16 cellular contexts compared by ENCODE assay signal in genomic region chr17:33262724-33263123, GRCh38. TPM values are rescaled to one million over a fixed set of nuclear protein-coding genes. Genes with fewer than 3 reads are reported as not detected.
A peak's percentile ranks its signal among the peaks of the same experiment; 100 is the strongest.
DNase-seq lines count a peak whose midpoint lies in the region; ATAC-seq and TF ChIP-seq lines count a peak whose summit lies in the region.
"Had no signal": no experiment of that assay in that cellular context is flagged by ENCODE, and none has a peak within 500 bp of the region (broad histone marks: within the 10 kb centered on the region; RNA-seq: fewer than 3 reads in every experiment).

No MANE protein-coding gene starts in this region.

- peaks cover 8% of the 10 kb centered on the region for H3F3A ChIP-seq in SK-N-SH (replicated peaks; ENCODE audit: insufficient read depth)

- WGBS in SK-N-SH (ENCODE audit: low lambda C conversion rate) = 79% methylated on average over 6 of the region's 6 CpGs

- H3K9me2 ChIP-seq in SK-N-SH = no peaks in the 10 kb centered on the region

- no peaks in the 10 kb centered on the region for H3K9me3 ChIP-seq in SK-N-SH
- H3K9me3 ChIP-seq: BLaER1 treated with 17β-estradiol and CSF1 and Interleukin-3, amounts not matched to agents 10 nM and 100 nM had no signal

- CTCF ChIA-PET in SK-N-SH (lab: Yijun Ruan, JAX) = no interaction called here

- H3K4me1 Mint-ChIP-seq in CD14-positive monocyte = no peaks in the 10 kb centered on the region
- H3K4me1 Mint-ChIP-seq in naive thymus-derived CD8-positive, alpha-beta T cell = no peaks in the 10 kb centered on the region

- no peak for TF ChIP-seq CTCF in SK-N-SH (IDR thresholded peaks at IDR 0.05)
- TF ChIP-seq CTCF in CD14-positive monocyte (IDR thresholded peaks at IDR 0.05) = no peak

- intact Hi-C loops in CD14-positive monocyte (cut with micrococcal nuclease) = no loop called here

- H3K27me3 Mint-ChIP-seq in CD14-positive monocyte (ENCODE audit: low read depth in 3 of 3) = peaks cover 2 to 12% (median 12%) of the 10 kb centered on the region in 3 donors
- H3K27me3 Mint-ChIP-seq in naive thymus-derived CD8-positive, alpha-beta T cell = peaks cover 10 to 58% (median 23%) of the 10 kb centered on the region in 5 donors

- no peak overlapping the region for H3K9ac ChIP-seq in SK-N-SH
- H3K9ac ChIP-seq: BLaER1 treated with 17β-estradiol and CSF1 and Interleukin-3, amounts not matched to agents 10 nM and 100 nM had no signal

- H3K4me2 ChIP-seq in SK-N-SH = no peak overlapping the region
- H3K4me2 ChIP-seq: BLaER1 treated with 17β-estradiol and CSF1 and Interleukin-3, amounts not matched to agents 10 nM and 100 nM had no signal

- POLR2A ChIA-PET in SK-N-SH (lab: Yijun Ruan, JAX) = no interaction called here
- POLR2A ChIA-PET in naive thymus-derived CD8-positive, alpha-beta T cell (lab: Charles Lee) = no interaction called here

- H3K4me3 Mint-ChIP-seq in CD14-positive monocyte = no peak overlapping the region
- H3K4me3 Mint-ChIP-seq in naive thymus-derived CD8-positive, alpha-beta T cell = no peak overlapping the region
- H3K4me3 Mint-ChIP-seq: CD4-positive, alpha-beta T cell had no signal

- no peak for TF ChIP-seq EP300 in SK-N-SH (IDR thresholded peaks at IDR 0.05; ENCODE audit: borderline replicate concordance in 1 of 2, low read depth in 1 of 2, low read length in 1 of 2)

- H3K4me3 ChIP-seq in SK-N-SH (ENCODE audit: low read depth in 2 of 2, low read length in 1 of 2) = no peak overlapping the region
- H3K4me3 ChIP-seq: BLaER1 treated with 17β-estradiol and CSF1 and Interleukin-3, amounts not matched to agents 10 nM and 100 nM; GM12878 had no signal

- ATAC-seq in naive thymus-derived CD8-positive, alpha-beta T cell = no peak
- ATAC-seq: GM12878, HCT116 had no signal

- H2AFZ ChIP-seq in SK-N-SH (ENCODE audit: low read depth) = no peak overlapping the region

- no peaks in the 10 kb centered on the region for H3K79me2 ChIP-seq in SK-N-SH (ENCODE audit: insufficient read depth)

- H3K36me3 ChIP-seq in SK-N-SH (replicated peaks in 1 of 2; ENCODE audit: control insufficient read depth in 1 of 2, insufficient read depth in 2 of 2, low read length in 1 of 2) = no peaks in the 10 kb centered on the region
- H3K36me3 ChIP-seq: BLaER1 treated with 17β-estradiol and CSF1 and Interleukin-3, amounts not matched to agents 10 nM and 100 nM had no signal

- H3K9me3 Mint-ChIP-seq in CD14-positive monocyte = peaks cover 0 to 4% (median 0%) of the 10 kb centered on the region in 7 donors
- peaks cover 0 to 4% (median 0%) of the 10 kb centered on the region in 9 donors for H3K9me3 Mint-ChIP-seq in naive thymus-derived CD8-positive, alpha-beta T cell
- H3K9me3 Mint-ChIP-seq: CD4-positive, alpha-beta T cell had no signal

- H3K4me1 ChIP-seq in SK-N-SH (ENCODE audit: control insufficient read depth in 1 of 2, insufficient read depth in 2 of 2, low read depth in 1 of 2, low read length in 1 of 2) = peaks cover 0 to 18% of the 10 kb centered on the region in 2 experiments; a peak in 2 of 4 replicates
- H3K4me1 ChIP-seq: BLaER1 treated with 17β-estradiol and CSF1 and Interleukin-3, amounts not matched to agents 10 nM and 100 nM had no signal

- no peaks in the 10 kb centered on the region for H3K27me3 ChIP-seq in SK-N-SH (ENCODE audit: insufficient read depth)
- H3K27me3 ChIP-seq: BLaER1 treated with 17β-estradiol and CSF1 and Interleukin-3, amounts not matched to agents 10 nM and 100 nM had no signal

- no peak for TF ChIP-seq RAD21 in SK-N-SH (IDR thresholded peaks at IDR 0.05; ENCODE audit: low read length)

- H3K27ac ChIP-seq in SK-N-SH (ENCODE audit: low read depth in 2 of 2, low read length in 1 of 2) = no peak overlapping the region
- H3K27ac ChIP-seq: BLaER1 treated with 17β-estradiol and CSF1 and Interleukin-3, amounts not matched to agents 10 nM and 100 nM had no signal

- no peak overlapping the region for H3K27ac Mint-ChIP-seq in CD14-positive monocyte
- H3K27ac Mint-ChIP-seq in naive thymus-derived CD8-positive, alpha-beta T cell = no peak overlapping the region
- H3K27ac Mint-ChIP-seq: CD4-positive, alpha-beta T cell had no signal

- no peaks in the 10 kb centered on the region for H3K36me3 Mint-ChIP-seq in CD14-positive monocyte
- no peaks in the 10 kb centered on the region for H3K36me3 Mint-ChIP-seq in naive thymus-derived CD8-positive, alpha-beta T cell

- DNase-seq in D341Med (ENCODE audit: low spot score) = peak; percentile 51
- DNase-seq in ELF-1 (ENCODE audit: low read depth, low spot score) = peak; percentile 2
- peak; percentile 8 for DNase-seq in astrocyte of the hippocampus (ENCODE audit: low read depth, low spot score)
- DNase-seq in renal cortical epithelial cell (ENCODE audit: low read depth) = peak; percentile 29
- DNase-seq in SK-N-SH = no peak
- DNase-seq in CD14-positive monocyte (ENCODE audit: low spot score) = no peak
- DNase-seq in AML-193 (lab: John Stamatoyannopoulos, UW) = no peak
- no peak for DNase-seq in naive thymus-derived CD8-positive, alpha-beta T cell
- DNase-seq: 8988T; Calu3; CD4-positive, alpha-beta T cell; DND-41 had no signal

- H4K20me1 ChIP-seq in SK-N-SH (ENCODE audit: insufficient read depth) = no peaks in the 10 kb centered on the region

TF ChIP-seq in SK-N-SH, 30 proteins besides CTCF, POLR2A, EP300 and RAD21:
- TF ChIP-seq ELF1 (IDR thresholded peaks at IDR 0.05) (no peak), MEF2A (IDR thresholded peaks at IDR 0.05; ENCODE audit: borderline replicate concordance, low read depth) (no peak), NFIC (IDR thresholded peaks at IDR 0.05; ENCODE audit: borderline replicate concordance) (no peak), JUND (IDR thresholded peaks at IDR 0.05) (no peak), EZH2phosphoT487 (IDR thresholded peaks at IDR 0.05; ENCODE audit: borderline replicate concordance, low read depth) (no peak), RFX5 (IDR thresholded peaks at IDR 0.05; ENCODE audit: low read length) (no peak), YY1 (IDR thresholded peaks at IDR 0.05; ENCODE audit: low read depth) (no peak), FOXJ3 (CRISPR knock-in tag; IDR thresholded peaks at IDR 0.05) (no peak), SIN3A (IDR thresholded peaks at IDR 0.05; ENCODE audit: borderline replicate concordance, low read depth, low read length) (no peak), SMC3 (IDR thresholded peaks at IDR 0.05; ENCODE audit: low read depth, low read length) (no peak)
- TF ChIP-seq, protein P1, sequence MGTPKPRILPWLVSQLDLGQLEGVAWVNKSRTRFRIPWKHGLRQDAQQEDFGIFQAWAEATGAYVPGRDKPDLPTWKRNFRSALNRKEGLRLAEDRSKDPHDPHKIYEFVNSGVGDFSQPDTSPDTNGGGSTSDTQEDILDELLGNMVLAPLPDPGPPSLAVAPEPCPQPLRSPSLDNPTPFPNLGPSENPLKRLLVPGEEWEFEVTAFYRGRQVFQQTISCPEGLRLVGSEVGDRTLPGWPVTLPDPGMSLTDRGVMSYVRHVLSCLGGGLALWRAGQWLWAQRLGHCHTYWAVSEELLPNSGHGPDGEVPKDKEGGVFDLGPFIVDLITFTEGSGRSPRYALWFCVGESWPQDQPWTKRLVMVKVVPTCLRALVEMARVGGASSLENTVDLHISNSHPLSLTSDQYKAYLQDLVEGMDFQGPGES (IDR thresholded peaks at IDR 0.05; ENCODE audit: low read depth, low read length) = no peak
- TF ChIP-seq, protein P2, sequence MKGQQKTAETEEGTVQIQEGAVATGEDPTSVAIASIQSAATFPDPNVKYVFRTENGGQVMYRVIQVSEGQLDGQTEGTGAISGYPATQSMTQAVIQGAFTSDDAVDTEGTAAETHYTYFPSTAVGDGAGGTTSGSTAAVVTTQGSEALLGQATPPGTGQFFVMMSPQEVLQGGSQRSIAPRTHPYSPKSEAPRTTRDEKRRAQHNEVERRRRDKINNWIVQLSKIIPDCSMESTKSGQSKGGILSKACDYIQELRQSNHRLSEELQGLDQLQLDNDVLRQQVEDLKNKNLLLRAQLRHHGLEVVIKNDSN (IDR thresholded peaks at IDR 0.05; ENCODE audit: borderline replicate concordance, low read depth) = no peak
- TF ChIP-seq, protein P3, sequence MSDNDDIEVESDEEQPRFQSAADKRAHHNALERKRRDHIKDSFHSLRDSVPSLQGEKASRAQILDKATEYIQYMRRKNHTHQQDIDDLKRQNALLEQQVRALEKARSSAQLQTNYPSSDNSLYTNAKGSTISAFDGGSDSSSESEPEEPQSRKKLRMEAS (IDR thresholded peaks at IDR 0.05; ENCODE audit: low read depth) = no peak

RNA-seq across cellular contexts. Expression of gene ASIC2, which starts 30.4 kb away (rescaled TPM):
- 2.1 and 13.6 TPM in 2 replicates for total RNA-seq in renal cortical epithelial cell
- polyA plus RNA-seq in SK-N-SH (2012; rRNA removed) = 0.08 and 0.13 TPM in 2 replicates
- polyA plus RNA-seq in SK-N-SH (2012; cell fraction: cytosol; rRNA removed) = 0.05 and 0.09 TPM in 2 replicates
- 0.04 and 0.08 TPM in 2 replicates for polyA plus RNA-seq in SK-N-SH (2012; cell fraction: nucleus; rRNA removed)
- not detected for polyA plus RNA-seq in CD14-positive monocyte
- total RNA-seq in naive thymus-derived CD8-positive, alpha-beta T cell = not detected
- not detected for polyA plus RNA-seq in naive thymus-derived CD8-positive, alpha-beta T cell
- total RNA-seq: Calu3; CD4-positive, alpha-beta T cell; GM12878; HT-29 had no signal
- polyA plus RNA-seq: GM12878 had no signal

Comparison
In these comparisons a context has a peak if more than half of its experiments do, and no peak if none do; other contexts are left out.
1. DNase-seq: peak in D341Med (single experiment), ELF-1 (single experiment), astrocyte of the hippocampus (single experiment) and renal cortical epithelial cell (single experiment); none in SK-N-SH (single experiment), CD14-positive monocyte (single experiment), AML-193 (0 of 2) and naive thymus-derived CD8-positive, alpha-beta T cell (0 of 10).